8 cellular contexts compared by ENCODE assay signal in genomic region chr22:38870791-38871359, GRCh38. TPM values are rescaled to one million over a fixed set of nuclear protein-coding genes. Genes with fewer than 3 reads are reported as not detected.
DNase-seq lines count a peak whose midpoint lies in the region; ATAC-seq and TF ChIP-seq lines count a peak whose summit lies in the region.

No MANE protein-coding gene starts in this region.

- no peaks in the 10 kb centered on the region for H3K9me3 Mint-ChIP-seq in CD4-positive, alpha-beta T cell

- H3K4me1 Mint-ChIP-seq in CD4-positive, alpha-beta T cell (ENCODE audit: low read depth): peaks cover 57% of the 10 kb centered on the region

- POLR2A ChIA-PET in CD4-positive, alpha-beta T cell (lab: Charles Lee): interaction anchor here (0.5 to 4.2 kb wide), 18 partner anchors 27 to 1173 kb away, joined by 3 to 38 read pairs (median 4); partner anchors contain the start of genes CBX7, GTPBP1, MAFF and NPTXR
- POLR2A ChIA-PET in OCI-LY7 (lab: Charles Lee): interaction anchor here (0.7 to 1.2 kb wide), 3 partner anchors 29 to 146 kb away, joined by 3 read pairs; no protein-coding TSS in a partner anchor

- TF ChIP-seq CTCF in CD4-positive, alpha-beta T cell (IDR thresholded peaks at IDR 0.05): no peak
- TF ChIP-seq CTCF in OCI-LY7 (conservative IDR thresholded peaks at IDR 0.05; ENCODE audit: low read length) (no peak), epithelial cell of esophagus (IDR thresholded peaks at IDR 0.05; ENCODE audit: insufficient read depth, low read depth, low read length, missing control alignments) (no peak), ovary (IDR thresholded peaks at IDR 0.05) (no peak), GM10266 (IDR thresholded peaks at IDR 0.05; ENCODE audit: control insufficient read depth, insufficient read depth, low read depth, missing control alignments) (no peak)

- intact Hi-C loops in CD4-positive, alpha-beta T cell (cut with DNase I, micrococcal nuclease): loop anchor here (1.0 to 5.0 kb wide), 8 partner anchors 111 to 656 kb away; partner anchors contain the start of genes APOBEC3B (in 1 of the 2), CBX7 (in 1 of the 2), CSNK1E (in 1 of the 2) and RPL3 (in 1 of the 2)
- intact Hi-C loops in OCI-LY7 (cut with micrococcal nuclease; ENCODE audit: unreplicated experiment): loop anchor here (1.0 to 5.0 kb wide), 4 partner anchors 102 to 446 kb away; partner anchors contain the start of gene RPL3
- intact Hi-C loops in ovary (cut with DNase I): loop anchor here in 2 of 4 donors (2.0 to 5.0 kb wide), 3 partner anchors 51 to 446 kb away; partner anchors contain the start of gene RPL3 (in 1 of the 2)

- H3K36me3 ChIP-seq in OCI-LY7 (ENCODE audit: insufficient read depth, low read length): peaks cover 42% of the 10 kb centered on the region
- no peaks in the 10 kb centered on the region for H3K36me3 ChIP-seq in ovary

- no peak for TF ChIP-seq EP300 in ovary (IDR thresholded peaks at IDR 0.05)

- H3K4me2 ChIP-seq in OCI-LY7 (ENCODE audit: low read length): peak overlapping the region; percentile 92

- no peaks in the 10 kb centered on the region for H3K9me3 ChIP-seq in CD4-positive, alpha-beta T cell (ENCODE audit: control insufficient read depth, low read length)
- no peaks in the 10 kb centered on the region for H3K9me3 ChIP-seq in OCI-LY7 (ENCODE audit: low read length)
- no peaks in the 10 kb centered on the region for H3K9me3 ChIP-seq in ovary

- CTCF ChIA-PET in CD4-positive, alpha-beta T cell (lab: Charles Lee): interaction anchor here (0.5 to 3.5 kb wide), 28 partner anchors 8 to 528 kb away, joined by 3 to 73 read pairs (median 4); partner anchors contain the start of genes CBX7, RPL3 and TAB1
- CTCF ChIA-PET in OCI-LY7 (lab: Charles Lee; ENCODE audit: unreplicated experiment): no interaction called here

- no peaks in the 10 kb centered on the region for H3K9me2 ChIP-seq in OCI-LY7 (ENCODE audit: insufficient read depth, low read length)

- H3K27me3 ChIP-seq in CD4-positive, alpha-beta T cell (ENCODE audit: control insufficient read depth, insufficient read depth, low read length): no peaks in the 10 kb centered on the region
- no peaks in the 10 kb centered on the region for H3K27me3 ChIP-seq in ovary

- peaks cover 41% of the 10 kb centered on the region for H3K4me1 ChIP-seq in OCI-LY7 (ENCODE audit: insufficient read depth, low read length, poor library complexity, severe bottlenecking)
- H3K4me1 ChIP-seq in ovary (ENCODE audit: insufficient read depth): peaks cover 4% of the 10 kb centered on the region

- H3K4me3 ChIP-seq in OCI-LY7 (ENCODE audit: low read depth, low read length, poor library complexity, severe bottlenecking) (peak overlapping the region; percentile 82), epithelial cell of esophagus (ENCODE audit: low read length) (peak overlapping the region; percentile 57), ovary (peak overlapping the region; percentile 64)

- DNase-seq in CD4-positive, alpha-beta T cell: no peak
- DNase-seq in OCI-LY7 (ENCODE audit: low spot score) (no peak), epithelial cell of esophagus (ENCODE audit: low read depth) (no peak), ovary (no peak), NCI-H345 (lab: John Stamatoyannopoulos, UW) (no peak), GM10266 (ENCODE audit: extremely low spot score) (no peak)
- DNase-seq in stimulated activated CD4-positive, alpha-beta T cell treated with anti-CD3 and anti-CD28 coated beads, Interleukin-15, amount 100 ng/mL, for 24 hours: no peak

- peaks cover 9% of the 10 kb centered on the region for H4K20me1 ChIP-seq in OCI-LY7 (ENCODE audit: insufficient read depth, low read length)

- no peak for ATAC-seq in CD4-positive, alpha-beta T cell (ENCODE audit: poor library complexity)
- no peak for ATAC-seq in GM19467 (IDR thresholded peaks at IDR 0.05; ENCODE audit: unreplicated experiment)

- peaks cover 22% of the 10 kb centered on the region for H3K79me2 ChIP-seq in OCI-LY7 (ENCODE audit: insufficient read depth, low read depth, low read length)

- TF ChIP-seq POLR2A in ovary (IDR thresholded peaks at IDR 0.05): no peak

- peak overlapping the region; percentile 95 for H3K4me3 Mint-ChIP-seq in CD4-positive, alpha-beta T cell

- 20 to 24% (median 24%) methylated on average over 2 of the region's 2 CpGs for WGBS in ovary, 3 donors

- H3K27ac ChIP-seq in CD4-positive, alpha-beta T cell (ENCODE audit: low read depth, low read length): peak overlapping the region; percentile 66
- H3K27ac ChIP-seq in OCI-LY7 (ENCODE audit: low read depth, low read length, poor library complexity, severe bottlenecking) (peak overlapping the region; percentile 78), ovary (peak overlapping the region; percentile 95)

- 0 out of 2 replicates have a peak overlapping the region, but pooled peaks have one; percentile 9 for H2AFZ ChIP-seq in OCI-LY7 (ENCODE audit: low read length)

- H3K27ac Mint-ChIP-seq in CD4-positive, alpha-beta T cell: peak overlapping the region; percentile 89

- no TSS peak for BruUV-seq in OCI-LY7 (replicated peaks; lab: Mats Ljungman, UMichigan)

- no peaks in the 10 kb centered on the region for H3K27me3 Mint-ChIP-seq in CD4-positive, alpha-beta T cell

- H3K36me3 Mint-ChIP-seq in CD4-positive, alpha-beta T cell (ENCODE audit: low read depth): peaks cover 29% of the 10 kb centered on the region

RNA-seq across cellular contexts. Expression of gene CBX6, which starts 1.1 kb away (rescaled TPM):
- 10 to 100 TPM; 41.6 to 42.8 TPM for total RNA-seq in CD4-positive, alpha-beta T cell
- 41.9 and 45.2 TPM in 2 replicates for total RNA-seq in OCI-LY7 (2014; rRNA removed; shearing (Covaris generic))
- total RNA-seq in OCI-LY7 (2022) (62.2 and 67.2 TPM in 2 replicates), ovary (100 to 1,000 TPM in 5 of 7 donors, 10 to 100 TPM in 2; 32.7 to 175 (median 120) TPM)
- 10 to 100 TPM; 22.6 to 26.4 TPM for polyA plus RNA-seq in ovary

RNA-seq across cellular contexts. Expression of gene NPTXR, which starts 27.0 kb away (rescaled TPM):
- total RNA-seq in CD4-positive, alpha-beta T cell: 1 to 10 TPM; 4.2 to 4.6 TPM
- total RNA-seq in OCI-LY7 (2014; rRNA removed; shearing (Covaris generic)): not detected in 2 replicates
- total RNA-seq in OCI-LY7 (2022): 0.08 and 0.11 TPM in 2 replicates
- total RNA-seq in ovary: 10 to 100 TPM in 5 of 7 donors, 1 to 10 TPM in 2; 5.2 to 23.1 (median 15.4) TPM
- 1 to 10 TPM; 5.3 to 6.3 TPM for polyA plus RNA-seq in ovary

Comparison
In these comparisons a context has a peak if more than half of its experiments do, and no peak if none do; other contexts are left out.
1. RNA of gene NPTXR, which starts 27.0 kb away (total RNA-seq): 5.2 to 23.1 TPM in ovary and 4.2 to 4.6 TPM in CD4-positive, alpha-beta T cell; 0.08 to 0.11 TPM in OCI-LY7; every median in the first group is over 4 times any median in the second.
2. Peak in every context shown above with its lines, with median percentiles within 50 percentile points of each other: H3K27ac ChIP-seq and H3K4me3 ChIP-seq.